ENCODE assay signal across 15 cellular contexts in genomic region chr2:20511130-20511529, GRCh38.
"Had no signal": no experiment of that assay in that cellular context is flagged by ENCODE, and none has a peak within 500 bp of the region (broad histone marks: within the 10 kb centered on the region; RNA-seq: fewer than 3 reads in every experiment).

No MANE protein-coding gene starts in this region.

- H3K27ac Mint-ChIP-seq: natural killer cell; stimulated activated naive B cell treated with anti-CD40 and anti-IgM and Interleukin-4, amounts not matched to agents 10 μg/mL and 1 μg/mL and 100 μg/mL, for 72 hours; stimulated activated naive CD8-positive, alpha-beta T cell treated with anti-CD3 and anti-CD28 coated beads, Interleukin-15, amount 100 ng/mL, for 72 hours had no signal

- H3K9me3 ChIP-seq: right atrium auricular region, sigmoid colon, testis, tibial nerve had no signal

- H3K36me3 ChIP-seq: heart left ventricle, right atrium auricular region, sigmoid colon, tibial nerve had no signal

- H3K4me1 ChIP-seq: right atrium auricular region had no signal

- H3K27me3 ChIP-seq: heart left ventricle, right atrium auricular region, sigmoid colon, testis, tibial nerve had no signal

- H3K4me3 ChIP-seq: heart left ventricle, right atrium auricular region, sigmoid colon, skin epidermis, testis, tibial nerve had no signal

- H3K4me1 Mint-ChIP-seq: stimulated activated naive CD8-positive, alpha-beta T cell treated with anti-CD3 and anti-CD28 coated beads, Interleukin-15, amount 100 ng/mL, for 72 hours had no signal

- ATAC-seq: esophagus mucosa; heart left ventricle; natural killer cell; stimulated activated naive B cell treated with anti-CD40 and anti-IgM and Interleukin-4, amounts not matched to agents 10 μg/mL and 1 μg/mL and 100 μg/mL, for 72 hours; stimulated activated naive CD8-positive, alpha-beta T cell treated with anti-CD3 and anti-CD28 coated beads, Interleukin-15, amount 100 ng/mL, for 72 hours had no signal

- H3K36me3 Mint-ChIP-seq: natural killer cell had no signal

- H3K9me3 Mint-ChIP-seq: natural killer cell had no signal

- H3K27ac ChIP-seq: heart left ventricle, right atrium auricular region, sigmoid colon, testis, tibial nerve had no signal

- DNase-seq: effector memory CD4-positive, alpha-beta T cell; hypothalamus; kidney glomerular epithelial cell; natural killer cell; stimulated activated CD4-positive, alpha-beta T cell treated with anti-CD3 and anti-CD28 coated beads, Interleukin-2, amount 100 ng/mL, for 24 hours; stimulated activated CD4-positive, alpha-beta T cell treated with anti-CD3 and anti-CD28 coated beads, Interleukin-4, amount 100 ng/mL, for 4 hours; stimulated activated naive B cell treated with anti-CD40 and anti-IgM and Interleukin-4, amounts not matched to agents 10 μg/mL and 1 μg/mL and 100 μg/mL, for 72 hours; stimulated activated naive CD8-positive, alpha-beta T cell treated with anti-CD3 and anti-CD28 coated beads, Interleukin-15, amount 100 ng/mL, for 72 hours; testis had no signal

- H3K4me3 Mint-ChIP-seq: natural killer cell; stimulated activated naive B cell treated with anti-CD40 and anti-IgM and Interleukin-4, amounts not matched to agents 10 μg/mL and 1 μg/mL and 100 μg/mL, for 72 hours; stimulated activated naive CD8-positive, alpha-beta T cell treated with anti-CD3 and anti-CD28 coated beads, Interleukin-15, amount 100 ng/mL, for 72 hours had no signal
